In the genomic region with DNA sequence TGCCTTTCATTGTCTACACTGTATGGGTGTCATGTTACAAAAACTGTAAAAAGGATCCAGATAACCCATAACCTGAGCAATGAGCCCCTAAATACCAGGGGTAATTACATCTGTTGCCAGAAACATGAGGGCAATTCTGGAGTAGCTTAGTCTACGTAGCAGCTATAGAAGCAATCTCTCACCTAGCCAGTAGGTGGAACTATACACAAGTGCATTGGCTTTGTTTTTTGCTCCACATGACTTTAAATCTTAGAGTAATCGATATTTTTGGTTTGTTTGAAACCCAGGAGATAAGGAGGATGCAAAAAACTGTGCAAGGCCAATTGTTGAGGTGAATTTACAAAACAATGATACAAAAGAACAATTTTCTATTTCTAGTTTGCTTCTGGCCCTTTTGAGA, we compare ENCODE assay signal across 8 cellular contexts. TPM values are rescaled to one million over a fixed set of nuclear protein-coding genes. Genes with fewer than 3 reads are reported as not detected.
DNase-seq lines count a peak whose midpoint lies in the region; ATAC-seq, FAIRE-seq and TF ChIP-seq lines count a peak whose summit lies in the region.

No MANE protein-coding gene starts in this region.

- no peaks in the 10 kb centered on the region for H3K79me2 ChIP-seq in K562 (ENCODE audit: control insufficient read depth, insufficient read depth, low read length)

- CTCF ChIA-PET in K562 (lab: Yijun Ruan, JAX; ENCODE audit: low intra/inter-chr PET ratio): no interaction called here

- no peaks in the 10 kb centered on the region for H3K9me1 ChIP-seq in K562 (ENCODE audit: control insufficient read depth, insufficient read depth, low read length)

- H3K27me3 ChIP-seq in K562 (ENCODE audit: control insufficient read depth in 2 of 2, insufficient read depth in 2 of 2, low read length in 2 of 2): no peaks in the 10 kb centered on the region

- H2AFZ ChIP-seq in K562 (ENCODE audit: low read depth, low read length): no peak overlapping the region

- no peak for TF ChIP-seq POLR2A in K562 (conservative IDR thresholded peaks at IDR 0.05)

- H3K9ac ChIP-seq in K562 (ENCODE audit: insufficient read depth in 1 of 2, low read depth in 2 of 2, low read length in 2 of 2): no peak overlapping the region

- POLR2A ChIA-PET in K562 (lab: Yijun Ruan, JAX): interaction anchor here (0.6 kb wide), 1 partner anchor 418 kb away, joined by 3 read pairs; no protein-coding TSS in a partner anchor

- TF ChIP-seq RAD21 in K562 (CRISPR knock-in tag; conservative IDR thresholded peaks at IDR 0.05 in 1 of 2, IDR thresholded peaks at IDR 0.05 in 1 of 2): peak; percentile 56 to 79

- ATAC-seq in GM18867 (IDR thresholded peaks at IDR 0.05; ENCODE audit: unreplicated experiment): peak; percentile 91
- peak; percentile 74 for ATAC-seq in K562
- peak; percentile 79 for ATAC-seq in left colon
- no peak for ATAC-seq in GM21423 (IDR thresholded peaks at IDR 0.05; ENCODE audit: unreplicated experiment)
- no peak for ATAC-seq in HG03196 (IDR thresholded peaks at IDR 0.05; ENCODE audit: unreplicated experiment)

- H3K4me1 ChIP-seq in K562 (replicated peaks in 1 of 2; ENCODE audit: control insufficient read depth in 2 of 2, insufficient read depth in 2 of 2, low read length in 2 of 2): no peaks in the 10 kb centered on the region

- H3K4me3 ChIP-seq in K562: no peak overlapping the region

- TF ChIP-seq CTCF in K562 (IDR thresholded peaks at IDR 0.05 in 2 of 3, conservative IDR thresholded peaks at IDR 0.05 in 1 of 3; ENCODE audit: insufficient read depth in 2 of 3, low read depth in 1 of 3, low read length in 3 of 3): peak; percentile 24 to 59 (median 57); a peak in 4 of 6 replicates

- WGBS in K562 (ENCODE audit: insufficient coverage, low coverage, missing lambda C conversion rate): 0% methylated on average over 2 of the region's 2 CpGs

- H4K20me1 ChIP-seq in K562 (replicated peaks; ENCODE audit: control insufficient read depth, insufficient read depth, low read length): no peaks in the 10 kb centered on the region

- intact Hi-C loops in K562 (cut with micrococcal nuclease): loop anchor here (2.0 to 10.0 kb wide), 2 partner anchors 1777 to 1973 kb away; no protein-coding TSS in a partner anchor
- intact Hi-C loops in left colon (cut with DNase I, micrococcal nuclease): loop anchor here in 1 of 2 donors (10.0 kb wide), 1 partner anchor 1773 kb away; no protein-coding TSS in a partner anchor

- no peaks in the 10 kb centered on the region for H3K36me3 ChIP-seq in K562 (ENCODE audit: control insufficient read depth, insufficient read depth, low read length)

- no peak overlapping the region for H3K27ac ChIP-seq in K562 (ENCODE audit: extremely low read depth, low read depth, low read length)

- no peak overlapping the region for H3K4me2 ChIP-seq in K562 (ENCODE audit: insufficient read depth, low read length)

- no peaks in the 10 kb centered on the region for H3K9me3 ChIP-seq in K562 (replicated peaks; ENCODE audit: control insufficient read depth, insufficient read depth, low read depth, low read length)

- DNase-seq in COLO668 (lab: John Stamatoyannopoulos, UW; ENCODE audit: unreplicated experiment): peak; percentile 6
- DNase-seq in NCI-H146 (lab: John Stamatoyannopoulos, UW): peak; percentile 51
- peak; percentile 15 to 34 (median 28) for DNase-seq in K562 (ENCODE audit: extremely low read depth in 1 of 4, low spot score in 3 of 4)
- DNase-seq in left colon: no peak
- no peak for DNase-seq in HK-2 (ENCODE audit: unreplicated experiment)

- in situ Hi-C loops in K562 (cut with MboI): loop anchor here (10.0 to 25.0 kb wide), 2 partner anchors 1781 to 1973 kb away; no protein-coding TSS in a partner anchor

- TF ChIP-seq EP300 in K562 (IDR thresholded peaks at IDR 0.05; ENCODE audit: low read length): no peak

- BruUV-seq in K562 (replicated peaks; lab: Mats Ljungman, UMichigan): no TSS peak

- peak; percentile 76 for FAIRE-seq in K562 (lab: Jason Lieb, UNC)

TF ChIP-seq in K562, 482 proteins besides CTCF, POLR2A, EP300 and RAD21 (continues in another document):
- TF ChIP-seq OTX1 (CRISPR knock-in tag; IDR thresholded peaks at IDR 0.05) (no peak), ETS2 (tag; IDR thresholded peaks at IDR 0.05; ENCODE audit: borderline replicate concordance, poor library complexity, severe bottlenecking) (no peak), POLR3A (IDR thresholded peaks at IDR 0.05; ENCODE audit: borderline replicate concordance, extremely low read depth, insufficient read depth, insufficient read length) (no peak), TCFL5 (CRISPR knock-in tag; conservative IDR thresholded peaks at IDR 0.05) (no peak), CREM (IDR thresholded peaks at IDR 0.05; ENCODE audit: low read depth) (0 out of 2 replicates have a peak, but pooled peaks have one; percentile 7), HCFC1 (IDR thresholded peaks at IDR 0.05; ENCODE audit: low read depth, low read length) (no peak), NCOR1 (IDR thresholded peaks at IDR 0.05) (no peak), HDAC1 (IDR thresholded peaks at IDR 0.05) (no peak)
- TF ChIP-seq, protein P1, sequence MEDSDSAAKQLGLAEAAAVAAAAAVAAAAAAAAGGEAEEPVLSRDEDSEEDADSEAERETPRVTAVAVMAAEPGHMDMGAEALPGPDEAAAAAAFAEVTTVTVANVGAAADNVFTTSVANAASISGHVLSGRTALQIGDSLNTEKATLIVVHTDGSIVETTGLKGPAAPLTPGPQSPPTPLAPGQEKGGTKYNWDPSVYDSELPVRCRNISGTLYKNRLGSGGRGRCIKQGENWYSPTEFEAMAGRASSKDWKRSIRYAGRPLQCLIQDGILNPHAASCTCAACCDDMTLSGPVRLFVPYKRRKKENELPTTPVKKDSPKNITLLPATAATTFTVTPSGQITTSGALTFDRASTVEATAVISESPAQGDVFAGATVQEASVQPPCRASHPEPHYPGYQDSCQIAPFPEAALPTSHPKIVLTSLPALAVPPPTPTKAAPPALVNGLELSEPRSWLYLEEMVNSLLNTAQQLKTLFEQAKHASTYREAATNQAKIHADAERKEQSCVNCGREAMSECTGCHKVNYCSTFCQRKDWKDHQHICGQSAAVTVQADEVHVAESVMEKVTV (CRISPR knock-in tag; IDR thresholded peaks at IDR 0.05): 0 out of 2 replicates have a peak, but pooled peaks have one; percentile 28

RNA-seq across cellular contexts. Expression of a gene that starts 57.5 kb away (rescaled TPM):
- not detected in 2 replicates for total RNA-seq in K562 (2011; cell fraction: chromatin; rRNA removed; ENCODE audit: low replicate concordance)
- total RNA-seq in K562 (2011; cell fraction: nucleolus; rRNA removed): not detected in 2 replicates
- total RNA-seq in K562 (2011; cell fraction: nucleoplasm; rRNA removed): not detected in 2 replicates
- not detected in 2 replicates for total RNA-seq in K562 (2014; rRNA removed)
- total RNA-seq in K562 (2014; rRNA removed; fragmentation: Illumina TruSeq; extraction: Trizol): not detected in 2 replicates
- not detected in 2 replicates for total RNA-seq in K562 (2015; rRNA removed; fragmentation: Illumina TruSeq; extraction: Trizol)
- not detected in 2 replicates for total RNA-seq in K562 (2021)
- not detected in 2 replicates for polyA plus RNA-seq in K562 (2011; rRNA removed)
- polyA plus RNA-seq in K562 (2011; cell fraction: cytosol; rRNA removed): not detected in 2 replicates
- not detected in 2 replicates for polyA plus RNA-seq in K562 (2011; cell fraction: nucleus; rRNA removed)
- not detected in 2 replicates for polyA plus RNA-seq in K562 (2012)
- polyA plus RNA-seq in K562 (2014; fragmentation: Illumina TruSeq; extraction: Trizol): not detected in 2 replicates
- polyA plus RNA-seq in K562 (2014; fragmentation: Nextera tagmentation; extraction: Ambion mirVana): not detected
- not detected in 2 replicates for polyA plus RNA-seq in K562 (2014; rRNA removed)
- not detected in 2 replicates for polyA minus RNA-seq in K562 (2011; rRNA and poly(A)+ RNA removed)
- polyA minus RNA-seq in K562 (2011; cell fraction: cytosol; rRNA and poly(A)+ RNA removed): not detected in 2 replicates
- not detected in 2 replicates for polyA minus RNA-seq in K562 (2011; cell fraction: nucleus; rRNA and poly(A)+ RNA removed)
- total RNA-seq in left colon: under 1 TPM; 0.31 to 0.56 TPM

Comparison
In these comparisons a context has a peak if more than half of its experiments do, and no peak if none do; other contexts are left out.
1. DNase-seq: peak in COLO668 (single experiment), NCI-H146 (single experiment) and K562 (4 of 4); none in left colon (0 of 2) and HK-2 (single experiment).
2. ATAC-seq: peak in GM18867 (single experiment), K562 (single experiment) and left colon (single experiment); none in GM21423 (single experiment) and HG03196 (single experiment).